17 cellular contexts compared by ENCODE assay signal in the genomic region with DNA sequence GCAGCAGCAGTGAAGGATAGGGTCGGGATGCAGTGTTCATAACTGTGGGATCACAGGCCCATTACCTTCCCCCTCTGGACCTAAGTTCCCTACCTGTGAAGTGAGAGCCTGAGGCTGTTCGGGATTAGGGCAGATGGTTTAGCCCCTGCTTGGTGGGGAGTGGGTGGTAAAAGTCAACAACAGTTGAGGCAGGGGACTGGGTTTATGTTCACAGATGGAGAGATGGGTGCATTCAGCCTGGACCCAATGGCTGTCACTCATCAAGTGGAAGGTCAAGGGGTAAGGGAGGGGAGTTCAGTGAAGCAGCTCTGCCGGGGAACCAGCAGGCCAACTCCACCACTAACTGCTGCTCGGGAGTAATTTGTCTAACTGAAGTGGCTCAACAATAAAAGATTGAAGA.
"Had no signal": no experiment of that assay in that cellular context is flagged by ENCODE, and none has a peak within 500 bp of the region (broad histone marks: within the 10 kb centered on the region; RNA-seq: fewer than 3 reads in every experiment).

No MANE protein-coding gene starts in this region.

- H3K4me2 ChIP-seq: hepatocyte had no signal

- H3K79me2 ChIP-seq: parathyroid adenoma had no signal

- H3K9me3 Mint-ChIP-seq: nephron; stimulated activated naive CD8-positive, alpha-beta T cell treated with anti-CD3 and anti-CD28 coated beads, Interleukin-15, Interleukin-2, amounts not matched to agents 100 ng/mL and 50 ng/mL, for 24 hours had no signal

- H3K9me3 ChIP-seq: colonic mucosa, prostate gland, right lobe of liver, tibial artery had no signal

- ATAC-seq: right lobe of liver; stimulated activated memory B cell treated with anti-CD40 and anti-IgM and Interleukin-4, amounts not matched to agents 10 μg/mL and 1 μg/mL and 100 μg/mL, for 72 hours had no signal

- H3K9ac ChIP-seq: parathyroid adenoma had no signal

- H3K27me3 Mint-ChIP-seq: stimulated activated naive CD8-positive, alpha-beta T cell treated with anti-CD3 and anti-CD28 coated beads, Interleukin-15, Interleukin-2, amounts not matched to agents 100 ng/mL and 50 ng/mL, for 24 hours had no signal

- H2AFZ ChIP-seq: hepatocyte, parathyroid adenoma had no signal

- H3K4me3 Mint-ChIP-seq: endodermal cell; nephron; stimulated activated memory B cell treated with anti-CD40 and anti-IgM and Interleukin-4, amounts not matched to agents 10 μg/mL and 1 μg/mL and 100 μg/mL, for 72 hours; stimulated activated naive CD8-positive, alpha-beta T cell treated with anti-CD3 and anti-CD28 coated beads, Interleukin-15, Interleukin-2, amounts not matched to agents 100 ng/mL and 50 ng/mL, for 24 hours had no signal

- H3K27ac Mint-ChIP-seq: endodermal cell; stimulated activated memory B cell treated with anti-CD40 and anti-IgM and Interleukin-4, amounts not matched to agents 10 μg/mL and 1 μg/mL and 100 μg/mL, for 72 hours; stimulated activated naive CD8-positive, alpha-beta T cell treated with anti-CD3 and anti-CD28 coated beads, Interleukin-15, Interleukin-2, amounts not matched to agents 100 ng/mL and 50 ng/mL, for 24 hours had no signal

- H3K27ac ChIP-seq: colonic mucosa, hepatocyte, parathyroid adenoma, prostate gland, right lobe of liver, tibial artery had no signal

- H3K27me3 ChIP-seq: colonic mucosa, hepatocyte, right lobe of liver, tibial artery had no signal

- DNase-seq: effector CD4-positive, alpha-beta T cell; endodermal cell; foreskin melanocyte; kidney glomerular epithelial cell; mesendoderm; naive B cell; occipital lobe; right lobe of liver; stimulated activated CD4-positive, alpha-beta T cell treated with anti-CD3 and anti-CD28 coated beads, Interleukin-4, amount 100 ng/mL, for 24 hours; tibial artery had no signal

- H3K36me3 Mint-ChIP-seq: stimulated activated memory B cell treated with anti-CD40 and anti-IgM and Interleukin-4, amounts not matched to agents 10 μg/mL and 1 μg/mL and 100 μg/mL, for 72 hours had no signal

- H3K4me1 ChIP-seq: parathyroid adenoma had no signal
